37 cellular contexts compared by ENCODE assay signal in the genomic region with DNA sequence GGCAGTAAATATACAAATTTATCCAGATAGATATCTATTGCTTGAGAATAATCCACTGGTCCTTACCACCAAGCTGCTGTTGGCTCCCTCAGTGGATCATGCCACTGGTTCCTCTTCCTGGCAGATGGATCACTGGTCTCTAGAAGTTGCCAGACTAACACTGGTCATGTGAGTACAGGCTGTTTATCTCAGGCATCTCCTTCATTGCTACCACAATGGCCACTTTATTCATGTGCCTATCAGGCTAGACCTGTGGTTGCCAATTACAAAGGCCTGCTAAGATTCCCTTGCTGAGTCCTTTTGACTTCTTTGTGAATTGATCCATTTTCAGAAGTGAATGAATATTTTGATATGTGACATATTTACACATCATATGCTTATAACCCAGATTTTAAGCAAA.
"Had no signal": no experiment of that assay in that cellular context is flagged by ENCODE, and none has a peak within 500 bp of the region (broad histone marks: within the 10 kb centered on the region; RNA-seq: fewer than 3 reads in every experiment).

No MANE protein-coding gene starts in this region.

- H3K27me3 ChIP-seq: adrenal gland, ascending aorta, body of pancreas, brain microvascular endothelial cell, breast epithelium, cardiac muscle cell had no signal

- H3K4me3 Mint-ChIP-seq: activated naive CD4-positive, alpha-beta T cell treated with anti-CD3 and anti-CD28 coated beads for 36 hours; activated naive CD4-positive, alpha-beta T cell treated with anti-CD3 and anti-CD28 coated beads, Interleukin-2, amount 10 ng/mL, durations not matched to agents 7 days and 5 days; activated naive CD4-positive, alpha-beta T cell treated with anti-CD3 and anti-CD28 coated beads, Interleukin-2, amount 50 U/mL, for 24 hours; activated naive CD8-positive, alpha-beta T cell; activated naive CD8-positive, alpha-beta T cell treated with anti-CD3 and anti-CD28 coated beads for 36 hours; activated naive CD8-positive, alpha-beta T cell treated with anti-CD3 and anti-CD28 coated beads, Interleukin-2, amount 10 ng/mL, durations not matched to agents 7 days and 5 days; activated naive CD8-positive, alpha-beta T cell treated with anti-CD3 and anti-CD28 coated beads, Interleukin-2, amount 50 U/mL, for 24 hours; activated T-cell treated with anti-CD3 and anti-CD28 coated beads, Interleukin-2, amount 50 U/mL, for 24 hours; activated T-cell treated with anti-CD3 and anti-CD28 coated beads, Interleukin-2, amount 50 U/mL, for 4 hours; activated T-cell treated with anti-CD3 and anti-CD28 coated beads, Interleukin-2, amount 50 U/mL, for 72 hours; activated T-helper 1 cell treated with anti-CD3 and anti-CD28 coated beads, Interleukin-12 subunit alpha, Interleukin-12 subunit beta, Interleukin-2, Interleukin-4 antibody, amounts not matched to agents 30 ng/mL and 10 ng/mL and 1 ng/mL, durations not matched to agents 14 hours and 24 hours and 36 hours; activated T-helper 17 cell treated with anti-CD3 and anti-CD28 coated beads, Interleukin-2, amount 50 U/mL, for 72 hours; brain; central memory CD8-positive, alpha-beta T cell had no signal

- H3K27ac Mint-ChIP-seq: activated naive CD4-positive, alpha-beta T cell treated with anti-CD3 and anti-CD28 coated beads for 36 hours; activated naive CD4-positive, alpha-beta T cell treated with anti-CD3 and anti-CD28 coated beads, Interleukin-2, amount 10 ng/mL, durations not matched to agents 7 days and 5 days; activated naive CD4-positive, alpha-beta T cell treated with anti-CD3 and anti-CD28 coated beads, Interleukin-2, amount 50 U/mL, for 24 hours; activated naive CD4-positive, alpha-beta T cell treated with anti-CD3 and anti-CD28 coated beads, Interleukin-2, amount 50 U/mL, for 72 hours; activated naive CD8-positive, alpha-beta T cell; activated naive CD8-positive, alpha-beta T cell treated with anti-CD3 and anti-CD28 coated beads for 36 hours; activated naive CD8-positive, alpha-beta T cell treated with anti-CD3 and anti-CD28 coated beads, Interleukin-2, amount 10 ng/mL, durations not matched to agents 7 days and 5 days; activated naive CD8-positive, alpha-beta T cell treated with anti-CD3 and anti-CD28 coated beads, Interleukin-2, amount 50 U/mL, for 24 hours; activated T-cell treated with anti-CD3 and anti-CD28 coated beads, Interleukin-2, amount 50 U/mL, for 24 hours; activated T-cell treated with anti-CD3 and anti-CD28 coated beads, Interleukin-2, amount 50 U/mL, for 72 hours; activated T-helper 1 cell treated with anti-CD3 and anti-CD28 coated beads, Interleukin-12 subunit alpha, Interleukin-12 subunit beta, Interleukin-2, Interleukin-4 antibody, amounts not matched to agents 30 ng/mL and 10 ng/mL and 1 ng/mL, durations not matched to agents 14 hours and 24 hours and 36 hours; activated T-helper 17 cell treated with anti-CD3 and anti-CD28 coated beads, Interleukin-2, amount 50 U/mL, for 72 hours; brain had no signal

- H3K4me1 ChIP-seq: adrenal gland, ascending aorta, body of pancreas, breast epithelium had no signal

- H3K9me3 ChIP-seq: adrenal gland, ascending aorta, body of pancreas had no signal

- H3K4me1 Mint-ChIP-seq: activated naive CD4-positive, alpha-beta T cell treated with anti-CD3 and anti-CD28 coated beads, Interleukin-2, amount 10 ng/mL, durations not matched to agents 7 days and 5 days; activated naive CD4-positive, alpha-beta T cell treated with anti-CD3 and anti-CD28 coated beads, Interleukin-2, amount 50 U/mL, for 24 hours; activated naive CD8-positive, alpha-beta T cell treated with anti-CD3 and anti-CD28 coated beads for 36 hours; activated naive CD8-positive, alpha-beta T cell treated with anti-CD3 and anti-CD28 coated beads, Interleukin-2, amount 10 ng/mL, durations not matched to agents 7 days and 5 days; activated naive CD8-positive, alpha-beta T cell treated with anti-CD3 and anti-CD28 coated beads, Interleukin-2, amount 50 U/mL, for 24 hours; activated T-helper 17 cell treated with anti-CD3 and anti-CD28 coated beads, Interleukin-2, amount 50 U/mL, for 72 hours; brain; central memory CD8-positive, alpha-beta T cell had no signal

- DNase-seq: activated effector memory CD4-positive, alpha-beta T cell treated with anti-CD3 and anti-CD28 coated beads, Interleukin-2, amount 50 U/mL, for 16 hours; activated effector memory CD4-positive, alpha-beta T cell treated with Interleukin-2 at 50 U/mL for 16 hours; activated gamma-delta T cell; activated gamma-delta T cell treated with Interleukin-2 at 50 U/mL for 16 hours; activated naive CD4-positive, alpha-beta T cell; activated naive CD4-positive, alpha-beta T cell treated with anti-CD3 and anti-CD28 coated beads for 36 hours; activated naive CD4-positive, alpha-beta T cell treated with anti-CD3 and anti-CD28 coated beads, Interleukin-2, amount 10 ng/mL, durations not matched to agents 7 days and 5 days; activated naive CD4-positive, alpha-beta T cell treated with anti-CD3 and anti-CD28 coated beads, Interleukin-2, amount 50 U/mL, for 16 hours; activated naive CD4-positive, alpha-beta T cell treated with Interleukin-2 at 50 U/mL for 16 hours; activated naive CD8-positive, alpha-beta T cell treated with anti-CD3 and anti-CD28 coated beads for 36 hours; activated naive CD8-positive, alpha-beta T cell treated with anti-CD3 and anti-CD28 coated beads, Interleukin-2, amount 10 ng/mL, durations not matched to agents 7 days and 5 days; activated naive CD8-positive, alpha-beta T cell treated with anti-CD3 and anti-CD28 coated beads, Interleukin-2, amount 50 U/mL, for 24 hours; activated T-cell treated with anti-CD3 and anti-CD28 coated beads, Interleukin-2, amount 50 U/mL, for 1 hour; activated T-cell treated with anti-CD3 and anti-CD28 coated beads, Interleukin-2, amount 50 U/mL, for 24 hours; activated T-cell treated with anti-CD3 and anti-CD28 coated beads, Interleukin-2, amount 50 U/mL, for 4 hours; activated T-cell treated with anti-CD3 and anti-CD28 coated beads, Interleukin-2, amount 50 U/mL, for 48 hours; activated T-cell treated with anti-CD3 and anti-CD28 coated beads, Interleukin-2, amount 50 U/mL, for 72 hours; adrenal gland; amniotic stem cell; amygdala; anterior cingulate cortex; aorta; body of pancreas; brain microvascular endothelial cell; caudate nucleus; central memory CD4-positive, alpha-beta T cell; cerebellar nuclear complex had no signal

- ATAC-seq: activated naive CD4-positive, alpha-beta T cell treated with anti-CD3 and anti-CD28 coated beads, Interleukin-2, amount 50 U/mL, for 72 hours; activated naive CD8-positive, alpha-beta T cell treated with anti-CD3 and anti-CD28 coated beads, Interleukin-2, amount 50 U/mL, for 24 hours; activated T-cell treated with anti-CD3 and anti-CD28 coated beads, Interleukin-2, amount 50 U/mL, for 4 hours; activated T-cell treated with anti-CD3 and anti-CD28 coated beads, Interleukin-2, amount 50 U/mL, for 72 hours; activated T-helper 17 cell treated with anti-CD3 and anti-CD28 coated beads, Interleukin-2, amount 50 U/mL, for 72 hours; body of pancreas had no signal

- H3K9me3 Mint-ChIP-seq: activated naive CD8-positive, alpha-beta T cell treated with anti-CD3 and anti-CD28 coated beads, Interleukin-2, amount 10 ng/mL, durations not matched to agents 7 days and 5 days had no signal

- H3K27me3 Mint-ChIP-seq: activated naive CD4-positive, alpha-beta T cell treated with anti-CD3 and anti-CD28 coated beads, Interleukin-2, amount 10 ng/mL, durations not matched to agents 7 days and 5 days; activated naive CD4-positive, alpha-beta T cell treated with anti-CD3 and anti-CD28 coated beads, Interleukin-2, amount 50 U/mL, for 24 hours; activated naive CD8-positive, alpha-beta T cell; activated naive CD8-positive, alpha-beta T cell treated with anti-CD3 and anti-CD28 coated beads for 36 hours; activated naive CD8-positive, alpha-beta T cell treated with anti-CD3 and anti-CD28 coated beads, Interleukin-2, amount 10 ng/mL, durations not matched to agents 7 days and 5 days; activated naive CD8-positive, alpha-beta T cell treated with anti-CD3 and anti-CD28 coated beads, Interleukin-2, amount 50 U/mL, for 24 hours; activated T-cell treated with anti-CD3 and anti-CD28 coated beads, Interleukin-2, amount 50 U/mL, for 24 hours; activated T-helper 17 cell treated with anti-CD3 and anti-CD28 coated beads, Interleukin-2, amount 50 U/mL, for 72 hours; brain; central memory CD8-positive, alpha-beta T cell had no signal

- H3K36me3 Mint-ChIP-seq: activated naive CD4-positive, alpha-beta T cell treated with anti-CD3 and anti-CD28 coated beads, Interleukin-2, amount 10 ng/mL, durations not matched to agents 7 days and 5 days; activated naive CD4-positive, alpha-beta T cell treated with anti-CD3 and anti-CD28 coated beads, Interleukin-2, amount 50 U/mL, for 24 hours; activated naive CD4-positive, alpha-beta T cell treated with anti-CD3 and anti-CD28 coated beads, Interleukin-2, amount 50 U/mL, for 72 hours; activated naive CD8-positive, alpha-beta T cell; activated naive CD8-positive, alpha-beta T cell treated with anti-CD3 and anti-CD28 coated beads for 36 hours; activated naive CD8-positive, alpha-beta T cell treated with anti-CD3 and anti-CD28 coated beads, Interleukin-2, amount 10 ng/mL, durations not matched to agents 7 days and 5 days; brain had no signal

- H3K27ac ChIP-seq: adrenal gland, ascending aorta, body of pancreas, brain microvascular endothelial cell, breast epithelium, cardiac muscle cell had no signal

- H3K4me3 ChIP-seq: adrenal gland, ascending aorta, body of pancreas, breast epithelium, cardiac muscle cell had no signal

- H3K36me3 ChIP-seq: adrenal gland, ascending aorta, brain microvascular endothelial cell, breast epithelium, cardiac muscle cell had no signal
